ENCODE assay signal across 1 cellular context in the genomic region with DNA sequence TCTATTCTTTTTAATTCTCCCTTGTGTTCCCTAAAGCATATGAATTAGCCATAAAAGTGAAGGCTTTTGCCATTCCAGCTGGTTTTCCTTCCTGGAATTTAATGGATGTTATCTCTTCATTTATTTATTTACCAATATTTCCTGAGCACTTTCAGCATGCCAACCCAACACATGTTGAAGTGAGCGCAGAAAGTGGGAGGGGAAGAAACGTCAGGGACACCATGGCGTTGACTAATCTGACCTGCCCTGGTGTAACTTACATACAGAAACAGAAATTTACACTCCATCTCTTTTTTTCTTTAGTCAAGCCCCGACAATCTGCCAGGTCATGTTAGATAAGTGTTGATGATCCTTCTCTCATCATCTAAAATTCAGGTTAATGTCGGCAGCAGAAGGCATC.
TF ChIP-seq lines count a peak whose summit lies in the region.

No MANE protein-coding gene starts in this region.

TF ChIP-seq in GM23338, 12 proteins besides CTCF, POLR2A, EP300 and RAD21 (continued from another document):
- TF ChIP-seq, protein P1, sequence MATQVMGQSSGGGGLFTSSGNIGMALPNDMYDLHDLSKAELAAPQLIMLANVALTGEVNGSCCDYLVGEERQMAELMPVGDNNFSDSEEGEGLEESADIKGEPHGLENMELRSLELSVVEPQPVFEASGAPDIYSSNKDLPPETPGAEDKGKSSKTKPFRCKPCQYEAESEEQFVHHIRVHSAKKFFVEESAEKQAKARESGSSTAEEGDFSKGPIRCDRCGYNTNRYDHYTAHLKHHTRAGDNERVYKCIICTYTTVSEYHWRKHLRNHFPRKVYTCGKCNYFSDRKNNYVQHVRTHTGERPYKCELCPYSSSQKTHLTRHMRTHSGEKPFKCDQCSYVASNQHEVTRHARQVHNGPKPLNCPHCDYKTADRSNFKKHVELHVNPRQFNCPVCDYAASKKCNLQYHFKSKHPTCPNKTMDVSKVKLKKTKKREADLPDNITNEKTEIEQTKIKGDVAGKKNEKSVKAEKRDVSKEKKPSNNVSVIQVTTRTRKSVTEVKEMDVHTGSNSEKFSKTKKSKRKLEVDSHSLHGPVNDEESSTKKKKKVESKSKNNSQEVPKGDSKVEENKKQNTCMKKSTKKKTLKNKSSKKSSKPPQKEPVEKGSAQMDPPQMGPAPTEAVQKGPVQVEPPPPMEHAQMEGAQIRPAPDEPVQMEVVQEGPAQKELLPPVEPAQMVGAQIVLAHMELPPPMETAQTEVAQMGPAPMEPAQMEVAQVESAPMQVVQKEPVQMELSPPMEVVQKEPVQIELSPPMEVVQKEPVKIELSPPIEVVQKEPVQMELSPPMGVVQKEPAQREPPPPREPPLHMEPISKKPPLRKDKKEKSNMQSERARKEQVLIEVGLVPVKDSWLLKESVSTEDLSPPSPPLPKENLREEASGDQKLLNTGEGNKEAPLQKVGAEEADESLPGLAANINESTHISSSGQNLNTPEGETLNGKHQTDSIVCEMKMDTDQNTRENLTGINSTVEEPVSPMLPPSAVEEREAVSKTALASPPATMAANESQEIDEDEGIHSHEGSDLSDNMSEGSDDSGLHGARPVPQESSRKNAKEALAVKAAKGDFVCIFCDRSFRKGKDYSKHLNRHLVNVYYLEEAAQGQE (IDR thresholded peaks at IDR 0.05; ENCODE audit: unreplicated experiment), result no peak
- no peak for TF ChIP-seq JUNB (IDR thresholded peaks at IDR 0.05; ENCODE audit: unreplicated experiment)
- TF ChIP-seq POLR2AphosphoS5 (IDR thresholded peaks at IDR 0.05; ENCODE audit: low read depth), result no peak
- no peak for TF ChIP-seq EZH2phosphoT487 (IDR thresholded peaks at IDR 0.05; ENCODE audit: unreplicated experiment)
- no peak for TF ChIP-seq CREB1 (CRISPR knock-in tag; IDR thresholded peaks at IDR 0.05; ENCODE audit: low read depth)
- TF ChIP-seq ZNF331 (CRISPR knock-in tag; IDR thresholded peaks at IDR 0.05; ENCODE audit: low read depth), result no peak
- TF ChIP-seq, protein P2, sequence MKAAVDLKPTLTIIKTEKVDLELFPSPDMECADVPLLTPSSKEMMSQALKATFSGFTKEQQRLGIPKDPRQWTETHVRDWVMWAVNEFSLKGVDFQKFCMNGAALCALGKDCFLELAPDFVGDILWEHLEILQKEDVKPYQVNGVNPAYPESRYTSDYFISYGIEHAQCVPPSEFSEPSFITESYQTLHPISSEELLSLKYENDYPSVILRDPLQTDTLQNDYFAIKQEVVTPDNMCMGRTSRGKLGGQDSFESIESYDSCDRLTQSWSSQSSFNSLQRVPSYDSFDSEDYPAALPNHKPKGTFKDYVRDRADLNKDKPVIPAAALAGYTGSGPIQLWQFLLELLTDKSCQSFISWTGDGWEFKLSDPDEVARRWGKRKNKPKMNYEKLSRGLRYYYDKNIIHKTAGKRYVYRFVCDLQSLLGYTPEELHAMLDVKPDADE (IDR thresholded peaks at IDR 0.05), result no peak
- TF ChIP-seq, protein P3, sequence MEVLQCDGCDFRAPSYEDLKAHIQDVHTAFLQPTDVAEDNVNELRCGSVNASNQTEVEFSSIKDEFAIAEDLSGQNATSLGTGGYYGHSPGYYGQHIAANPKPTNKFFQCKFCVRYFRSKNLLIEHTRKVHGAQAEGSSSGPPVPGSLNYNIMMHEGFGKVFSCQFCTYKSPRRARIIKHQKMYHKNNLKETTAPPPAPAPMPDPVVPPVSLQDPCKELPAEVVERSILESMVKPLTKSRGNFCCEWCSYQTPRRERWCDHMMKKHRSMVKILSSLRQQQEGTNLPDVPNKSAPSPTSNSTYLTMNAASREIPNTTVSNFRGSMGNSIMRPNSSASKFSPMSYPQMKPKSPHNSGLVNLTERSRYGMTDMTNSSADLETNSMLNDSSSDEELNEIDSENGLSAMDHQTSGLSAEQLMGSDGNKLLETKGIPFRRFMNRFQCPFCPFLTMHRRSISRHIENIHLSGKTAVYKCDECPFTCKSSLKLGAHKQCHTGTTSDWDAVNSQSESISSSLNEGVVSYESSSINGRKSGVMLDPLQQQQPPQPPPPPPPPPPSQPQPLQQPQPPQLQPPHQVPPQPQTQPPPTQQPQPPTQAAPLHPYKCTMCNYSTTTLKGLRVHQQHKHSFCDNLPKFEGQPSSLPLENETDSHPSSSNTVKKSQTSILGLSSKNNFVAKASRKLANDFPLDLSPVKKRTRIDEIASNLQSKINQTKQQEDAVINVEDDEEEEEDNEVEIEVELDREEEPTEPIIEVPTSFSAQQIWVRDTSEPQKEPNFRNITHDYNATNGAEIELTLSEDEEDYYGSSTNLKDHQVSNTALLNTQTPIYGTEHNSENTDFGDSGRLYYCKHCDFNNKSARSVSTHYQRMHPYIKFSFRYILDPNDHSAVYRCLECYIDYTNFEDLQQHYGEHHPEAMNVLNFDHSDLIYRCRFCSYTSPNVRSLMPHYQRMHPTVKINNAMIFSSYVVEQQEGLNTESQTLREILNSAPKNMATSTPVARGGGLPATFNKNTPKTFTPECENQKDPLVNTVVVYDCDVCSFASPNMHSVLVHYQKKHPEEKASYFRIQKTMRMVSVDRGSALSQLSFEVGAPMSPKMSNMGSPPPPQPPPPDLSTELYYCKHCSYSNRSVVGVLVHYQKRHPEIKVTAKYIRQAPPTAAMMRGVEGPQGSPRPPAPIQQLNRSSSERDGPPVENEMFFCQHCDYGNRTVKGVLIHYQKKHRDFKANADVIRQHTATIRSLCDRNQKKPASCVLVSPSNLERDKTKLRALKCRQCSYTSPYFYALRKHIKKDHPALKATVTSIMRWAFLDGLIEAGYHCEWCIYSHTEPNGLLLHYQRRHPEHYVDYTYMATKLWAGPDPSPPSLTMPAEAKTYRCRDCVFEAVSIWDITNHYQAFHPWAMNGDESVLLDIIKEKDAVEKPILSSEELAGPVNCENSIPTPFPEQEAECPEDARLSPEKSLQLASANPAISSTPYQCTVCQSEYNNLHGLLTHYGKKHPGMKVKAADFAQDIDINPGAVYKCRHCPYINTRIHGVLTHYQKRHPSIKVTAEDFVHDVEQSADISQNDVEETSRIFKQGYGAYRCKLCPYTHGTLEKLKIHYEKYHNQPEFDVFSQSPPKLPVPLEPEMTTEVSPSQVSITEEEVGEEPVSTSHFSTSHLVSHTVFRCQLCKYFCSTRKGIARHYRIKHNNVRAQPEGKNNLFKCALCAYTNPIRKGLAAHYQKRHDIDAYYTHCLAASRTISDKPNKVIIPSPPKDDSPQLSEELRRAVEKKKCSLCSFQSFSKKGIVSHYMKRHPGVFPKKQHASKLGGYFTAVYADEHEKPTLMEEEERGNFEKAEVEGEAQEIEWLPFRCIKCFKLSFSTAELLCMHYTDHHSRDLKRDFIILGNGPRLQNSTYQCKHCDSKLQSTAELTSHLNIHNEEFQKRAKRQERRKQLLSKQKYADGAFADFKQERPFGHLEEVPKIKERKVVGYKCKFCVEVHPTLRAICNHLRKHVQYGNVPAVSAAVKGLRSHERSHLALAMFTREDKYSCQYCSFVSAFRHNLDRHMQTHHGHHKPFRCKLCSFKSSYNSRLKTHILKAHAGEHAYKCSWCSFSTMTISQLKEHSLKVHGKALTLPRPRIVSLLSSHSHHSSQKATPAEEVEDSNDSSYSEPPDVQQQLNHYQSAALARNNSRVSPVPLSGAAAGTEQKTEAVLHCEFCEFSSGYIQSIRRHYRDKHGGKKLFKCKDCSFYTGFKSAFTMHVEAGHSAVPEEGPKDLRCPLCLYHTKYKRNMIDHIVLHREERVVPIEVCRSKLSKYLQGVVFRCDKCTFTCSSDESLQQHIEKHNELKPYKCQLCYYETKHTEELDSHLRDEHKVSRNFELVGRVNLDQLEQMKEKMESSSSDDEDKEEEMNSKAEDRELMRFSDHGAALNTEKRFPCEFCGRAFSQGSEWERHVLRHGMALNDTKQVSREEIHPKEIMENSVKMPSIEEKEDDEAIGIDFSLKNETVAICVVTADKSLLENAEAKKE (CRISPR knock-in tag; IDR thresholded peaks at IDR 0.05), result no peak
- no peak for TF ChIP-seq STAT1 (IDR thresholded peaks at IDR 0.05; ENCODE audit: unreplicated experiment)
- no peak for TF ChIP-seq ZNF114 (CRISPR knock-in tag; IDR thresholded peaks at IDR 0.05)
- no peak for TF ChIP-seq EZH2 (IDR thresholded peaks at IDR 0.05; ENCODE audit: low read depth, unreplicated experiment)
